Comparison of ENCODE assay signal across 21 cellular contexts in the genomic region with DNA sequence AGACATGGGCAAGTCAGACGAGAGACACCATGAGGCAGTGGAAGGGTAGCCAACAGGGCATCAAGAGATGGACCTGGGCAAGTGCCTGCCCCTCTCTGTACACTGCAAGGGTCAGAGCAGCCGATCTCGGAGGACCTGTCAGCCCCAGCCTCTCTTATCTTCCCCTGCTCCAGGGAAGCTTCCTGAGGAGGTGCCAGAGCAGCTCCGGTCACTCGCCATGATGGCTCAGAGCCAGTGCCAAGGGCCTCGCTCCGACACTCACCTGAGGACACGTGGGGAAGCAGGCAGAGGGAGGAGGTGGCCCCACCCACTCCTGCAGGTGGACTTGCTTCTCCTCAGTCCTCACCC.
"Had no signal": no experiment of that assay in that cellular context is flagged by ENCODE, and none has a peak within 500 bp of the region (broad histone marks: within the 10 kb centered on the region; RNA-seq: fewer than 3 reads in every experiment).

No MANE protein-coding gene starts in this region.

- H3K27me3 Mint-ChIP-seq: activated naive CD8-positive, alpha-beta T cell treated with anti-CD3 and anti-CD28 coated beads, Interleukin-2, amount 50 U/mL, for 24 hours had no signal

- H3K4me2 ChIP-seq: hepatocyte had no signal

- H3K27me3 ChIP-seq: ascending aorta, cardiac muscle cell, hepatocyte, ovary, sigmoid colon, thyroid gland had no signal

- H3K4me1 Mint-ChIP-seq: activated naive CD8-positive, alpha-beta T cell treated with anti-CD3 and anti-CD28 coated beads, Interleukin-2, amount 50 U/mL, for 24 hours; nephron progenitor cell had no signal

- H3K36me3 Mint-ChIP-seq: stimulated activated memory B cell treated with anti-CD40 and anti-IgM and Interleukin-4, amounts not matched to agents 10 μg/mL and 1 μg/mL and 100 μg/mL, for 72 hours had no signal

- H3K4me3 ChIP-seq: ascending aorta, cardiac muscle cell, hepatocyte, ovary, sigmoid colon, thyroid gland had no signal

- H3K36me3 ChIP-seq: ascending aorta, cardiac muscle cell, ovary, sigmoid colon, thyroid gland, WERI-Rb-1 had no signal

- H3K4me1 ChIP-seq: ascending aorta, thyroid gland had no signal

- H3K9me3 ChIP-seq: ascending aorta, ovary, sigmoid colon, thyroid gland had no signal

- ATAC-seq: activated CD8-positive, alpha-beta T cell treated with anti-CD3 and anti-CD28 coated beads for 36 hours; activated naive CD8-positive, alpha-beta T cell treated with anti-CD3 and anti-CD28 coated beads, Interleukin-2, amount 50 U/mL, for 24 hours; esophagus mucosa; left lobe of liver had no signal

- H3K27ac Mint-ChIP-seq: activated CD8-positive, alpha-beta T cell treated with anti-CD3 and anti-CD28 coated beads for 36 hours; activated naive CD4-positive, alpha-beta T cell treated with anti-CD3 and anti-CD28 coated beads for 36 hours; activated naive CD8-positive, alpha-beta T cell treated with anti-CD3 and anti-CD28 coated beads, Interleukin-2, amount 50 U/mL, for 24 hours; memory B cell; nephron progenitor cell; stimulated activated memory B cell treated with anti-CD40 and anti-IgM and Interleukin-4, amounts not matched to agents 10 μg/mL and 1 μg/mL and 100 μg/mL, for 72 hours; T-helper 1 cell treated with Interleukin-12 subunit alpha and Interleukin-12 subunit beta and Interleukin-4 antibody, amounts not matched to agents 30 μg/mL and 1 μg/mL, for 36 hours had no signal

- DNase-seq: activated CD8-positive, alpha-beta T cell treated with anti-CD3 and anti-CD28 coated beads for 36 hours; activated naive CD4-positive, alpha-beta T cell treated with anti-CD3 and anti-CD28 coated beads for 36 hours; activated naive CD8-positive, alpha-beta T cell treated with anti-CD3 and anti-CD28 coated beads, Interleukin-2, amount 50 U/mL, for 24 hours; islet precursor cell; nephron progenitor cell; ovary; SHP77 treated with DMSO at 0.1 percent for 48 hours; sigmoid colon; stimulated activated CD4-positive, alpha-beta T cell treated with anti-CD3 and anti-CD28 coated beads, Interleukin-12 subunit alpha, Interleukin-12 subunit beta, amount 100 ng/mL, for 4 hours; stimulated activated CD4-positive, alpha-beta T cell treated with anti-CD3 and anti-CD28 coated beads, Interleukin-2, amount 100 ng/mL, for 24 hours; WERI-Rb-1 had no signal

- H3K4me3 Mint-ChIP-seq: activated CD8-positive, alpha-beta T cell treated with anti-CD3 and anti-CD28 coated beads for 36 hours; activated naive CD4-positive, alpha-beta T cell treated with anti-CD3 and anti-CD28 coated beads for 36 hours; activated naive CD8-positive, alpha-beta T cell treated with anti-CD3 and anti-CD28 coated beads, Interleukin-2, amount 50 U/mL, for 24 hours; memory B cell; nephron progenitor cell; stimulated activated memory B cell treated with anti-CD40 and anti-IgM and Interleukin-4, amounts not matched to agents 10 μg/mL and 1 μg/mL and 100 μg/mL, for 72 hours; T-helper 1 cell treated with Interleukin-12 subunit alpha and Interleukin-12 subunit beta and Interleukin-4 antibody, amounts not matched to agents 30 μg/mL and 1 μg/mL, for 36 hours had no signal

- H3K9me3 Mint-ChIP-seq: activated naive CD4-positive, alpha-beta T cell treated with anti-CD3 and anti-CD28 coated beads for 36 hours; activated naive CD8-positive, alpha-beta T cell treated with anti-CD3 and anti-CD28 coated beads, Interleukin-2, amount 50 U/mL, for 24 hours had no signal

- H2AFZ ChIP-seq: hepatocyte had no signal

- H3K27ac ChIP-seq: ascending aorta, cardiac muscle cell, hepatocyte, ovary, sigmoid colon, thyroid gland, WERI-Rb-1 had no signal

- FAIRE-seq: colon had no signal

- H3K79me2 ChIP-seq: hepatocyte had no signal
